Comparison of ENCODE assay signal across 27 cellular contexts in the genomic region with DNA sequence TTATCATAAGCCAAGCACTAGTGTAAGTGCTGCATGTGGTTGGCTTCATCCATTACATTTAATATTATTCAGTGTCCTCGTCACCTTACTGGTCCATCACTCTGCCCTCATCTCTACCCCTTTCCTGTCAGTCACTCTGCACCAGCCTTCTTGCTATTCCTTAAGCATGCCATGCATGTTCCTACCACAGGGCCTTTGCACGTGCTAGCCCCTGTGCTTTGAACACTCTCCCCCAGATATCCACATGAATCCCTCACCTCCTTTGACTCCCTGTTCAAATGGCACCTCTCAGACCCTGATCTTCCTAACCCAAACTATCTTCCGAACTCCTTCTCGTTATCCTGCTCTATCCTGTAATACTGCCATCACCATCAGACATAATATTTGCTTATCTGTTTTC. TPM values are rescaled to one million over a fixed set of nuclear protein-coding genes. Genes with fewer than 3 reads are reported as not detected.
DNase-seq lines count a peak whose midpoint lies in the region; ATAC-seq and TF ChIP-seq lines count a peak whose summit lies in the region.
"Had no signal": no experiment of that assay in that cellular context is flagged by ENCODE, and none has a peak within 500 bp of the region (broad histone marks: within the 10 kb centered on the region; RNA-seq: fewer than 3 reads in every experiment).

No MANE protein-coding gene starts in this region.

- peak overlapping the region; percentile 30 for H3K27ac Mint-ChIP-seq in activated CD4-positive, alpha-beta T cell treated with anti-CD3 and anti-CD28 coated beads, Interleukin-2, amount 10 ng/mL, durations not matched to agents 24 days and 14 days
- peak overlapping the region; percentile 82 to 87 (median 82) for H3K27ac Mint-ChIP-seq in IgD-negative memory B cell
- peak overlapping the region in 6 of 10 donors; percentile 2 to 84 (median 66) for H3K27ac Mint-ChIP-seq in naive thymus-derived CD8-positive, alpha-beta T cell
- H3K27ac Mint-ChIP-seq: activated naive CD4-positive, alpha-beta T cell treated with anti-CD3 and anti-CD28 coated beads, Interleukin-2, amount 50 U/mL, for 72 hours had no signal

- POLR2A ChIA-PET in naive thymus-derived CD8-positive, alpha-beta T cell (lab: Charles Lee): no interaction called here

- DNase-seq in activated CD4-positive, alpha-beta T cell treated with anti-CD3 and anti-CD28 coated beads, Interleukin-2, amount 10 ng/mL, durations not matched to agents 24 days and 14 days: no peak
- no peak for DNase-seq in activated CD4-positive, alpha-beta T cell treated with anti-CD3 and anti-CD28 coated beads for 4 hours
- DNase-seq in naive thymus-derived CD8-positive, alpha-beta T cell: no peak
- DNase-seq in thyroid gland (no peak), GM13977 (ENCODE audit: low spot score) (no peak)
- DNase-seq: activated CD4-positive, alpha-beta T cell treated with anti-CD3 and anti-CD28 coated beads, Interleukin-2, amount 50 U/mL, for 48 hours; activated CD4-positive, CD25-positive, alpha-beta regulatory T cell; aorta; DMS153; effector memory CD4-positive, alpha-beta T cell; erythroblast; glutamatergic neuron; left ventricle myocardium inferior; NCI-H1092 treated with DMSO at 0.1 percent for 48 hours; NCI-H187 treated with DMSO at 0.1 percent for 48 hours; NCI-H526; NK-92 treated with Interleukin-12 subunit alpha and Interleukin-12 subunit beta, amount 100 ng/mL, for 24 hours; occipital lobe; SHP77; stimulated activated naive CD4-positive, alpha-beta T cell treated with Interleukin-2 at 50 U/mL for 16 hours had no signal

- no peak overlapping the region for H3K27ac ChIP-seq in thyroid gland
- H3K27ac ChIP-seq: left ventricle myocardium inferior had no signal

- peaks cover 11% of the 10 kb centered on the region for H3K4me1 Mint-ChIP-seq in activated CD4-positive, alpha-beta T cell treated with anti-CD3 and anti-CD28 coated beads, Interleukin-2, amount 10 ng/mL, durations not matched to agents 24 days and 14 days
- H3K4me1 Mint-ChIP-seq in IgD-negative memory B cell: peaks cover 9 to 15% (median 12%) of the 10 kb centered on the region in 3 donors
- H3K4me1 Mint-ChIP-seq in naive thymus-derived CD8-positive, alpha-beta T cell: peaks cover 8 to 19% (median 11%) of the 10 kb centered on the region in 4 donors

- no peaks in the 10 kb centered on the region for H3K36me3 ChIP-seq in thyroid gland

- H3K4me1 ChIP-seq in thyroid gland: peaks cover 4 to 8% of the 10 kb centered on the region in 2 donors

- intact Hi-C loops in activated CD4-positive, alpha-beta T cell treated with anti-CD3 and anti-CD28 coated beads, Interleukin-2, amount 10 ng/mL, durations not matched to agents 24 days and 14 days (cut with micrococcal nuclease): no loop called here
- intact Hi-C loops in thyroid gland (cut with DNase I): no loop called here

- H3K9me3 Mint-ChIP-seq in activated CD4-positive, alpha-beta T cell treated with anti-CD3 and anti-CD28 coated beads, Interleukin-2, amount 10 ng/mL, durations not matched to agents 24 days and 14 days: no peaks in the 10 kb centered on the region
- peaks cover 0 to 3% (median 0%) of the 10 kb centered on the region in 3 donors for H3K9me3 Mint-ChIP-seq in IgD-negative memory B cell
- H3K9me3 Mint-ChIP-seq in naive thymus-derived CD8-positive, alpha-beta T cell: peaks cover 0 to 2% (median 0%) of the 10 kb centered on the region in 9 donors
- H3K9me3 Mint-ChIP-seq: activated naive CD4-positive, alpha-beta T cell treated with anti-CD3 and anti-CD28 coated beads, Interleukin-2, amount 50 U/mL, for 72 hours had no signal

- no peaks in the 10 kb centered on the region for H3K9me3 ChIP-seq in thyroid gland
- H3K9me3 ChIP-seq: left ventricle myocardium inferior had no signal

- TF ChIP-seq POLR2A in thyroid gland (IDR thresholded peaks at IDR 0.05): no peak

- H3K27me3 ChIP-seq in thyroid gland: no peaks in the 10 kb centered on the region

- H3K27me3 Mint-ChIP-seq in activated CD4-positive, alpha-beta T cell treated with anti-CD3 and anti-CD28 coated beads, Interleukin-2, amount 10 ng/mL, durations not matched to agents 24 days and 14 days: no peaks in the 10 kb centered on the region
- H3K27me3 Mint-ChIP-seq in IgD-negative memory B cell: no peaks in the 10 kb centered on the region
- peaks cover 0 to 2% (median 0%) of the 10 kb centered on the region in 5 donors for H3K27me3 Mint-ChIP-seq in naive thymus-derived CD8-positive, alpha-beta T cell

- H3K36me3 Mint-ChIP-seq in activated CD4-positive, alpha-beta T cell treated with anti-CD3 and anti-CD28 coated beads, Interleukin-2, amount 10 ng/mL, durations not matched to agents 24 days and 14 days (ENCODE audit: low read depth): peaks cover 14% of the 10 kb centered on the region
- peaks cover 5% of the 10 kb centered on the region for H3K36me3 Mint-ChIP-seq in IgD-negative memory B cell
- peaks cover 0 to 6% (median 0%) of the 10 kb centered on the region in 3 donors for H3K36me3 Mint-ChIP-seq in naive thymus-derived CD8-positive, alpha-beta T cell

- in situ Hi-C loops in GM13977 (cut with MboI; ENCODE audit: low pct_unique_long_range_greater_than_20kb, low sequenced_read_pairs, unreplicated experiment): no loop called here

- 92 to 94% methylated on average over 4 of the region's 4 CpGs for WGBS in thyroid gland, 2 donors

- no peak overlapping the region for H3K4me3 Mint-ChIP-seq in activated CD4-positive, alpha-beta T cell treated with anti-CD3 and anti-CD28 coated beads, Interleukin-2, amount 10 ng/mL, durations not matched to agents 24 days and 14 days
- peak overlapping the region in 1 of 4 donors; percentile 56 for H3K4me3 Mint-ChIP-seq in IgD-negative memory B cell
- no peak overlapping the region for H3K4me3 Mint-ChIP-seq in naive thymus-derived CD8-positive, alpha-beta T cell

- TF ChIP-seq CTCF in thyroid gland (IDR thresholded peaks at IDR 0.05) (no peak), GM13977 (IDR thresholded peaks at IDR 0.05; ENCODE audit: extremely low read depth, insufficient read depth, missing control alignments) (no peak)

- no peak for ATAC-seq in naive thymus-derived CD8-positive, alpha-beta T cell
- ATAC-seq: activated naive CD4-positive, alpha-beta T cell treated with anti-CD3 and anti-CD28 coated beads, Interleukin-2, amount 50 U/mL, for 72 hours; Panc1 had no signal

- no peak overlapping the region for H3K4me3 ChIP-seq in thyroid gland (replicated peaks in 1 of 3)
- H3K4me3 ChIP-seq: left ventricle myocardium inferior had no signal

RNA-seq across cellular contexts. Expression of a gene that starts 3.2 kb away (rescaled TPM):
- total RNA-seq in activated CD4-positive, alpha-beta T cell treated with anti-CD3 and anti-CD28 coated beads, Interleukin-2, amount 10 ng/mL, durations not matched to agents 24 days and 14 days: 67.6 and 72.7 TPM in 2 replicates
- polyA plus RNA-seq in IgD-negative memory B cell: 89.8 TPM
- 10 to 100 TPM; 30.2 to 41.6 TPM for total RNA-seq in naive thymus-derived CD8-positive, alpha-beta T cell
- 10 to 100 TPM in 1 of 3 donors, 1 to 10 TPM in 2; 6.7 to 17.2 (median 8.3) TPM for polyA plus RNA-seq in naive thymus-derived CD8-positive, alpha-beta T cell
- total RNA-seq in thyroid gland: 10 to 100 TPM in 2 of 4 donors, 1 to 10 TPM in 2; 6.7 to 11.3 (median 9.1) TPM

RNA-seq across cellular contexts. Expression of a gene that starts 40.8 kb away (rescaled TPM):
- 107 and 111 TPM in 2 replicates for total RNA-seq in activated CD4-positive, alpha-beta T cell treated with anti-CD3 and anti-CD28 coated beads, Interleukin-2, amount 10 ng/mL, durations not matched to agents 24 days and 14 days
- 27.0 TPM for polyA plus RNA-seq in IgD-negative memory B cell
- 100 to 1,000 TPM; 141 to 150 TPM for total RNA-seq in naive thymus-derived CD8-positive, alpha-beta T cell
- 1 to 10 TPM; 2.0 to 6.7 (median 5.3) TPM for polyA plus RNA-seq in naive thymus-derived CD8-positive, alpha-beta T cell
- 10 to 100 TPM; 48.2 to 96.8 (median 95.0) TPM for total RNA-seq in thyroid gland

RNA-seq across cellular contexts. Expression of a gene that starts 42.8 kb away (rescaled TPM):
- 71.7 and 76.6 TPM in 2 replicates for total RNA-seq in activated CD4-positive, alpha-beta T cell treated with anti-CD3 and anti-CD28 coated beads, Interleukin-2, amount 10 ng/mL, durations not matched to agents 24 days and 14 days
- polyA plus RNA-seq in IgD-negative memory B cell: 29.2 TPM
- total RNA-seq in naive thymus-derived CD8-positive, alpha-beta T cell: 10 to 100 TPM; 73.8 to 76.0 TPM
- 10 to 100 TPM; 13.2 to 20.6 (median 14.9) TPM for polyA plus RNA-seq in naive thymus-derived CD8-positive, alpha-beta T cell
- total RNA-seq in thyroid gland: 100 to 1,000 TPM in 2 of 4 donors, 10 to 100 TPM in 2; 65.4 to 117 (median 104) TPM

RNA-seq across cellular contexts. Expression of a gene that starts 52.2 kb away (rescaled TPM):
- total RNA-seq in activated CD4-positive, alpha-beta T cell treated with anti-CD3 and anti-CD28 coated beads, Interleukin-2, amount 10 ng/mL, durations not matched to agents 24 days and 14 days: not detected in 2 replicates
- polyA plus RNA-seq in IgD-negative memory B cell: not detected
- not detected for total RNA-seq in naive thymus-derived CD8-positive, alpha-beta T cell
- polyA plus RNA-seq in naive thymus-derived CD8-positive, alpha-beta T cell: not detected
- total RNA-seq in thyroid gland: 1 to 10 TPM in 2 of 4 donors, not detected in 2; 1.6 to 3.3 TPM
- total RNA-seq: activated naive CD4-positive, alpha-beta T cell treated with anti-CD3 and anti-CD28 coated beads, Interleukin-2, amount 50 U/mL, for 72 hours; left ventricle myocardium inferior; pulmonary artery endothelial cell had no signal

RNA-seq across cellular contexts. Expression of a gene that starts 56.0 kb away (rescaled TPM):
- not detected in 2 replicates for total RNA-seq in activated CD4-positive, alpha-beta T cell treated with anti-CD3 and anti-CD28 coated beads, Interleukin-2, amount 10 ng/mL, durations not matched to agents 24 days and 14 days
- not detected for polyA plus RNA-seq in IgD-negative memory B cell
- not detected for total RNA-seq in naive thymus-derived CD8-positive, alpha-beta T cell
- polyA plus RNA-seq in naive thymus-derived CD8-positive, alpha-beta T cell: not detected
- total RNA-seq in thyroid gland: not detected
- total RNA-seq: activated naive CD4-positive, alpha-beta T cell treated with anti-CD3 and anti-CD28 coated beads, Interleukin-2, amount 50 U/mL, for 72 hours; aorta; left ventricle myocardium inferior; mesenteric fat pad; myocyte; occipital lobe; pulmonary artery endothelial cell; temporal lobe had no signal
- polyA plus RNA-seq: aorta had no signal

Comparison
In these comparisons a context has a peak if more than half of its experiments do, and no peak if none do; other contexts are left out.
1. H3K27ac Mint-ChIP-seq: peak in every context shown above with its lines; median percentile 82 in IgD-negative memory B cell; 66 in naive thymus-derived CD8-positive, alpha-beta T cell; 30 in activated CD4-positive, alpha-beta T cell treated with anti-CD3 and anti-CD28 coated beads, Interleukin-2, amount 10 ng/mL, durations not matched to agents 24 days and 14 days.